1 cellular context compared by ENCODE assay signal in the genomic region with DNA sequence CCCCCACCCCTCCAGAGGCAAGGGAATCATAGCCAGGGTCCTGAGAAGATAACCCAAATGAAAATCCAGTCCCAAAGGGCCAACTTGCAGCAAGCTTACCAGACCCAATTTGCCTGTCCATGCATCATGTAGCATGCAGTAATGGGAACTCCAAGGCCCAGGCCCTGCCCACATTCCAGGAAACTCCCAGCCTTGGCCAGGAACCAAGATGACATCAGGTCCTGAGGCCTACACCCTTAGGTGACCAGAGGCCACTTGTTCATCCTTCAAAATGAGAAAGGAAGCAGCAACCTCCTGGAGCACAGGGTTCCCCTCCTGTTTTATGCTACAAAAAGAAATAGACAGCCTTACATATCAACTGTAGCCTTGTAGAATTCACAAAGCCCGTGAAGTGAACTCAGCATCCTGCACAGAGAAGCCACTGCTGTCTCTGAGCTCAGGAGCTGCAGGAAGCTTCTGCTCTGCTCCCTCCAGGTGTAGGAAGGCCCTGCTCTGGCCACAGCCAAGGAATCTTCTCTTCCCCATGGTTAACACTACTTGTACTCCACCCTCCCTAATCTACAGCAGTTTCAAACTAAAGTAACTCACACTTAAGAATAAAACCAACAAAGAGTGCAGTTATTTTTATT.
TF ChIP-seq lines count a peak whose summit lies in the region.

No MANE protein-coding gene starts in this region.

TF ChIP-seq in HepG2, 621 proteins besides CTCF, POLR2A, EP300 and RAD21 (continued from another document):
- TF ChIP-seq, protein P1, sequence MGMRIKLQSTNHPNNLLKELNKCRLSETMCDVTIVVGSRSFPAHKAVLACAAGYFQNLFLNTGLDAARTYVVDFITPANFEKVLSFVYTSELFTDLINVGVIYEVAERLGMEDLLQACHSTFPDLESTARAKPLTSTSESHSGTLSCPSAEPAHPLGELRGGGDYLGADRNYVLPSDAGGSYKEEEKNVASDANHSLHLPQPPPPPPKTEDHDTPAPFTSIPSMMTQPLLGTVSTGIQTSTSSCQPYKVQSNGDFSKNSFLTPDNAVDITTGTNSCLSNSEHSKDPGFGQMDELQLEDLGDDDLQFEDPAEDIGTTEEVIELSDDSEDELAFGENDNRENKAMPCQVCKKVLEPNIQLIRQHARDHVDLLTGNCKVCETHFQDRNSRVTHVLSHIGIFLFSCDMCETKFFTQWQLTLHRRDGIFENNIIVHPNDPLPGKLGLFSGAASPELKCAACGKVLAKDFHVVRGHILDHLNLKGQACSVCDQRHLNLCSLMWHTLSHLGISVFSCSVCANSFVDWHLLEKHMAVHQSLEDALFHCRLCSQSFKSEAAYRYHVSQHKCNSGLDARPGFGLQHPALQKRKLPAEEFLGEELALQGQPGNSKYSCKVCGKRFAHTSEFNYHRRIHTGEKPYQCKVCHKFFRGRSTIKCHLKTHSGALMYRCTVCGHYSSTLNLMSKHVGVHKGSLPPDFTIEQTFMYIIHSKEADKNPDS (CRISPR knock-in tag; IDR thresholded peaks at IDR 0.05), result no peak
